ENCODE assay signal across 28 cellular contexts in the genomic region with DNA sequence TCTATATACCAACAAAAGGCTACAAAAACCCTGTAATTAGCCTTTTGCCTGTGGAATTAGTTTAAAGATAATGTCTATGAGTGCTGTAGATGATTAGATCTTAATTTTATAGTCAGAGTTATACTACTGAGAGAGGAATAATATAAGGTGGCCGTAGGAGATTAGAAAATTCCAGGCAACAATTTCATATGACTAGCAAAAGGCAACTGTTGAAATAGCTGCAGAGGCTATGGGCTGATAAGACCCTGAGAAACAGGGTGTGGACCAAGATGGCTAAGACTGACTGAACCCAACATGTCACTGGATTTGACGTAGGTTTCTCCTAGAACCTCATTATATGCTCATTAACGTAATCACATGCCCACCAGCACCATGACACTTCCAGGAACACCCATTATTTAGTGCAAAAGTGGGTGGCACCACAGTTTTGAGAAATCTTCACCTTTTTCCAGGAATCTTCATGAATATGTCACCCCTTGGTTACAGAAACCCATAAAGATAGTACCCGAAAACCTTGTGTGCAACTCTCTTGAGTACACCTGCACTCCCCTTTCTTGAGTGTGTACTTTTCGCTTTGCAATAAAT. TPM values are rescaled to one million over a fixed set of nuclear protein-coding genes. Genes with fewer than 3 reads are reported as not detected.
"Had no signal": no experiment of that assay in that cellular context is flagged by ENCODE, and none has a peak within 500 bp of the region (broad histone marks: within the 10 kb centered on the region; RNA-seq: fewer than 3 reads in every experiment).

No MANE protein-coding gene starts in this region.

- H3K4me3 ChIP-seq: left ventricle myocardium inferior, lung, neural progenitor cell, psoas muscle, right lobe of liver, smooth muscle cell, tibial nerve, uterus had no signal

- H3K27me3 ChIP-seq: neural progenitor cell, neutrophil, right lobe of liver, tibial nerve, uterus had no signal

- DNase-seq: islet precursor cell; left ventricle myocardium inferior; mesendoderm; naive B cell; natural killer cell; nephron progenitor cell; occipital lobe; psoas muscle; right lobe of liver; stimulated activated CD4-positive, alpha-beta T cell treated with anti-CD3 and anti-CD28 coated beads, Interleukin-1b, Interleukin-23, amount 100 ng/mL, for 48 hours; stimulated activated CD4-positive, alpha-beta T cell treated with anti-CD3 and anti-CD28 coated beads, Interleukin-2, amount 100 ng/mL, for 48 hours; stimulated activated CD4-positive, alpha-beta T cell treated with anti-CD3 and anti-CD28 coated beads, Interleukin-4, amount 100 ng/mL, for 4 hours; stimulated activated CD8-positive, alpha-beta memory T cell treated with anti-CD3 and anti-CD28 coated beads, Interleukin-4, amount 100 ng/mL, for 48 hours; stimulated activated naive CD4-positive, alpha-beta T cell treated with Interleukin-2 at 50 U/mL for 16 hours; stimulated activated naive CD8-positive, alpha-beta T cell treated with anti-CD3 and anti-CD28 coated beads, Interleukin-15, amount 100 ng/mL, for 72 hours; substantia nigra; uterus had no signal

- H3K4me3 Mint-ChIP-seq: mesothelial cell of epicardium; naive B cell; natural killer cell; nephron progenitor cell; neural progenitor cell; stimulated activated memory B cell treated with anti-CD40 and anti-IgM and Interleukin-4, amounts not matched to agents 10 μg/mL and 1 μg/mL and 100 μg/mL, for 72 hours; stimulated activated naive CD8-positive, alpha-beta T cell treated with anti-CD3 and anti-CD28 coated beads, Interleukin-15, amount 100 ng/mL, for 72 hours; type B pancreatic cell had no signal

- H3K27ac Mint-ChIP-seq: mesothelial cell of epicardium; natural killer cell; nephron progenitor cell; neural progenitor cell; stimulated activated memory B cell treated with anti-CD40 and anti-IgM and Interleukin-4, amounts not matched to agents 10 μg/mL and 1 μg/mL and 100 μg/mL, for 72 hours; type B pancreatic cell had no signal

- H3K36me3 Mint-ChIP-seq: mesothelial cell of epicardium; naive B cell; natural killer cell; neural progenitor cell; stimulated activated memory B cell treated with anti-CD40 and anti-IgM and Interleukin-4, amounts not matched to agents 10 μg/mL and 1 μg/mL and 100 μg/mL, for 72 hours; type B pancreatic cell had no signal

- H3K79me2 ChIP-seq: parathyroid adenoma had no signal

- H3K27ac ChIP-seq: left ventricle myocardium inferior, neural progenitor cell, neutrophil, parathyroid adenoma, psoas muscle, right lobe of liver, tibial nerve, uterus had no signal

- H3K9ac ChIP-seq: neural progenitor cell, parathyroid adenoma had no signal

- H2AFZ ChIP-seq: neural progenitor cell, parathyroid adenoma had no signal

- H3K9me3 ChIP-seq: left ventricle myocardium inferior, neutrophil, psoas muscle, right lobe of liver, tibial nerve, uterus had no signal

- ATAC-seq: natural killer cell; psoas muscle; right lobe of liver; stimulated activated memory B cell treated with anti-CD40 and anti-IgM and Interleukin-4, amounts not matched to agents 10 μg/mL and 1 μg/mL and 100 μg/mL, for 72 hours; stimulated activated naive CD8-positive, alpha-beta T cell treated with anti-CD3 and anti-CD28 coated beads, Interleukin-15, amount 100 ng/mL, for 72 hours had no signal

- H3K4me2 ChIP-seq: neural progenitor cell, smooth muscle cell had no signal

- H3K27me3 Mint-ChIP-seq: stimulated activated memory B cell treated with anti-CD40 and anti-IgM and Interleukin-4, amounts not matched to agents 10 μg/mL and 1 μg/mL and 100 μg/mL, for 72 hours had no signal

- H3K4me1 ChIP-seq: left ventricle myocardium inferior, neural progenitor cell, parathyroid adenoma, psoas muscle, right lobe of liver, tibial nerve, uterus had no signal

- H3K9me3 Mint-ChIP-seq: mesothelial cell of epicardium; naive B cell; natural killer cell; nephron progenitor cell; neural progenitor cell; stimulated activated memory B cell treated with anti-CD40 and anti-IgM and Interleukin-4, amounts not matched to agents 10 μg/mL and 1 μg/mL and 100 μg/mL, for 72 hours; stimulated activated naive CD8-positive, alpha-beta T cell treated with anti-CD3 and anti-CD28 coated beads, Interleukin-15, amount 100 ng/mL, for 72 hours; type B pancreatic cell had no signal

- H3K4me1 Mint-ChIP-seq: mesothelial cell of epicardium; naive B cell; natural killer cell; nephron progenitor cell; neural progenitor cell; stimulated activated memory B cell treated with anti-CD40 and anti-IgM and Interleukin-4, amounts not matched to agents 10 μg/mL and 1 μg/mL and 100 μg/mL, for 72 hours; stimulated activated naive CD8-positive, alpha-beta T cell treated with anti-CD3 and anti-CD28 coated beads, Interleukin-15, amount 100 ng/mL, for 72 hours had no signal

- H3K36me3 ChIP-seq: left ventricle myocardium inferior, neural progenitor cell, neutrophil, right lobe of liver, tibial nerve, uterus had no signal

RNA-seq across cellular contexts. Expression of a gene that starts 29.1 kb away (rescaled TPM):
- total RNA-seq: left ventricle myocardium inferior, mesothelial cell of epicardium, mononuclear cell, natural killer cell, osteocyte, psoas muscle, right lobe of liver, smooth muscle cell, tibial nerve had no signal
- polyA plus RNA-seq: smooth muscle cell had no signal
